ENCODE assay signal across 22 cellular contexts in genomic region chr6:85066270-85066669, GRCh38.
"Had no signal": no experiment of that assay in that cellular context is flagged by ENCODE, and none has a peak within 500 bp of the region (broad histone marks: within the 10 kb centered on the region; RNA-seq: fewer than 3 reads in every experiment).

No MANE protein-coding gene starts in this region.

- H3K4me2 ChIP-seq: SK-N-SH had no signal

- H3K9ac ChIP-seq: SK-N-SH had no signal

- H3K9me3 ChIP-seq: SK-N-SH had no signal

- DNase-seq: IMR-90, Karpas-422, KG1, MV-4-11, NCI-H1048, NCI-H1105, NCI-H1417, NCI-H1436 treated with DMSO at 0.1 percent for 48 hours, NCI-H1694, NCI-H1930, NCI-H2081, NCI-H2107, NCI-H2227 treated with DMSO at 0.1 percent for 48 hours, NCI-H524, NCI-H526 treated with DMSO at 0.1 percent for 48 hours, NCI-H748 treated with DMSO at 0.1 percent for 48 hours, RPMI8226, SHP77, SK-N-SH, SW 1271, T-cell had no signal

- ATAC-seq: HepG2, T-cell had no signal
